Comparison of ENCODE assay signal across 8 cellular contexts in the genomic region with DNA sequence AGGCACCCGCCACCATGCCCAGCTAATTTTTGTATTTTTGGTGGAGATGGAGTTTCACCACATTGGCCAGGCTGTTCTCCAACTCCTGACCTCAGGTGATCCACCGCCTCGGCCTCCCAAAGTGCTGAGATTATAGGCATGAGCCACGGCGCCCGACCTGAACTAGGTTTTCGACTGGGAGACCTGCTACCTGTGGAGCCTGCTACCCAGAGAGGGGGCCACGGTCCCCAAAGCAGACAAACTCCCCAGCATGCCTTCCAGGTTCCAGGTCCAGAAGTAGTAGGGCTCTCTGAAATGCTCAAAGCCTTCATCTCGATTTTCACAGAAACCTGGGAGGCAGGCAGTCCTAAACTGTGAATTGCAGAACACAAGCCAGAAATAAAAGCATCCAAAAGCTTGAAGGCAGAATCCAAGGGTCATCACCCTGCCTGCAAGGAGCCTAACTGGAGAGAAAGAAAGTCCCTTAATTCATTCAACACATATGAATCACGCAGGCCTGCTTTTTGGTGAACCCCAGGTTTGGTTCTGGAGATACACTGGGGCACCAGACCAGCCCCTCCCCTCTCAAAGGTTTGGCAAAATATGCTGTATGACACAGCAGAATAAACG. TPM values are rescaled to one million over a fixed set of nuclear protein-coding genes. Genes with fewer than 3 reads are reported as not detected.
A peak's percentile ranks its signal among the peaks of the same experiment; 100 is the strongest.
DNase-seq lines count a peak whose midpoint lies in the region; ATAC-seq and TF ChIP-seq lines count a peak whose summit lies in the region.

No MANE protein-coding gene starts in this region.

- TF ChIP-seq CTCF in activated CD8-positive, alpha-beta T cell treated with anti-CD3 and anti-CD28 coated beads for 36 hours (IDR thresholded peaks at IDR 0.05): no peak
- TF ChIP-seq CTCF in glutamatergic neuron (IDR thresholded peaks at IDR 0.05; ENCODE audit: partially characterized antibody, unreplicated experiment): no peak

- no peaks in the 10 kb centered on the region for H3K27me3 Mint-ChIP-seq in activated CD8-positive, alpha-beta T cell treated with anti-CD3 and anti-CD28 coated beads for 36 hours
- peaks cover 21% of the 10 kb centered on the region for H3K27me3 Mint-ChIP-seq in glutamatergic neuron (ENCODE audit: unreplicated experiment)

- ATAC-seq in activated CD8-positive, alpha-beta T cell treated with anti-CD3 and anti-CD28 coated beads for 36 hours: peak; percentile 2
- ATAC-seq in GM18511 (IDR thresholded peaks at IDR 0.05; ENCODE audit: unreplicated experiment) (no peak), GM21737 (IDR thresholded peaks at IDR 0.05; ENCODE audit: unreplicated experiment) (no peak)

- POLR2A ChIA-PET in activated CD8-positive, alpha-beta T cell treated with anti-CD3 and anti-CD28 coated beads for 36 hours (lab: Charles Lee): interaction anchor here (0.6 to 36.6 kb wide), 15 partner anchors 19 to 393 kb away, joined by 3 to 1641 read pairs (median 4); a partner anchor contains a TSS

- H3K4me1 ChIP-seq in skeletal muscle satellite cell (ENCODE audit: control insufficient read depth, insufficient read depth, low read length): peaks cover 36% of the 10 kb centered on the region

- H3K27me3 ChIP-seq in H7 (ENCODE audit: control insufficient read depth, insufficient read depth, low read length) (peaks cover 10% of the 10 kb centered on the region), skeletal muscle satellite cell (ENCODE audit: control insufficient read depth, insufficient read depth, low read length) (no peaks in the 10 kb centered on the region)

- H3K4me3 ChIP-seq in H7 (ENCODE audit: insufficient read depth, low read depth, low read length) (peak overlapping the region; percentile 88), skeletal muscle satellite cell (ENCODE audit: low read length) (peak overlapping the region; percentile 78)

- peak overlapping the region; percentile 65 for H3K9ac ChIP-seq in skeletal muscle satellite cell (ENCODE audit: low read depth, low read length)

- no peaks in the 10 kb centered on the region for H3K36me3 Mint-ChIP-seq in activated CD8-positive, alpha-beta T cell treated with anti-CD3 and anti-CD28 coated beads for 36 hours (ENCODE audit: low read depth)
- no peaks in the 10 kb centered on the region for H3K36me3 Mint-ChIP-seq in glutamatergic neuron (ENCODE audit: unreplicated experiment)

- H3K27ac Mint-ChIP-seq in activated CD8-positive, alpha-beta T cell treated with anti-CD3 and anti-CD28 coated beads for 36 hours: peak overlapping the region; percentile 99
- H3K27ac Mint-ChIP-seq in glutamatergic neuron (ENCODE audit: unreplicated experiment): no peak overlapping the region

- intact Hi-C loops in activated CD8-positive, alpha-beta T cell treated with anti-CD3 and anti-CD28 coated beads for 36 hours (cut with micrococcal nuclease): loop anchor here (10.0 kb wide), 1 partner anchor 390 kb away; no protein-coding TSS in a partner anchor

- H3K4me2 ChIP-seq in skeletal muscle satellite cell (ENCODE audit: low read length): peak overlapping the region; percentile 95

- no peaks in the 10 kb centered on the region for H3K9me3 ChIP-seq in skeletal muscle satellite cell (replicated peaks; ENCODE audit: low read length)

- H3K36me3 ChIP-seq in H7 (replicated peaks; ENCODE audit: control insufficient read depth, insufficient read depth, low read length) (no peaks in the 10 kb centered on the region), skeletal muscle satellite cell (ENCODE audit: insufficient read depth, low read length) (no peaks in the 10 kb centered on the region)

- CTCF ChIA-PET in activated CD8-positive, alpha-beta T cell treated with anti-CD3 and anti-CD28 coated beads for 36 hours (lab: Charles Lee): interaction anchor here (0.9 to 13.9 kb wide), 11 partner anchors 11 to 109 kb away, joined by 3 to 342 read pairs (median 4); no protein-coding TSS in a partner anchor

- no peak for DNase-seq in H7
- peak; percentile 71 for DNase-seq in activated CD8-positive, alpha-beta T cell treated with anti-CD3 and anti-CD28 coated beads for 36 hours
- no peak for DNase-seq in glutamatergic neuron
- no peak for DNase-seq in NCI-H146 (lab: John Stamatoyannopoulos, UW)
- no peak for DNase-seq in NCI-H2107 treated with DMSO at 0.1 percent for 48 hours (lab: John Stamatoyannopoulos, UW; ENCODE audit: unreplicated experiment)

- peak overlapping the region; percentile 90 for H3K4me3 Mint-ChIP-seq in activated CD8-positive, alpha-beta T cell treated with anti-CD3 and anti-CD28 coated beads for 36 hours
- peak overlapping the region; percentile 68 for H3K4me3 Mint-ChIP-seq in glutamatergic neuron (ENCODE audit: unreplicated experiment)

- H3K4me1 Mint-ChIP-seq in activated CD8-positive, alpha-beta T cell treated with anti-CD3 and anti-CD28 coated beads for 36 hours (ENCODE audit: low read depth): peaks cover 61% of the 10 kb centered on the region
- no peaks in the 10 kb centered on the region for H3K4me1 Mint-ChIP-seq in glutamatergic neuron (ENCODE audit: low read depth, unreplicated experiment)

- no peaks in the 10 kb centered on the region for H3K9me3 Mint-ChIP-seq in activated CD8-positive, alpha-beta T cell treated with anti-CD3 and anti-CD28 coated beads for 36 hours
- peaks cover 2% of the 10 kb centered on the region for H3K9me3 Mint-ChIP-seq in glutamatergic neuron (ENCODE audit: unreplicated experiment)

RNA-seq across cellular contexts. Expression of a gene that starts 4.6 kb away (rescaled TPM):
- 4.5 and 6.5 TPM in 2 replicates for total RNA-seq in H7 (2014; rRNA removed; shearing (Covaris generic))
- 100 to 1,000 TPM; 121 to 128 TPM for total RNA-seq in activated CD8-positive, alpha-beta T cell treated with anti-CD3 and anti-CD28 coated beads for 36 hours
- total RNA-seq in glutamatergic neuron (ENCODE audit: unreplicated experiment): 2.8 TPM
- 10.6 and 12.9 TPM in 2 replicates for total RNA-seq in skeletal muscle satellite cell (2012; rRNA removed)

RNA-seq across cellular contexts. Expression of a gene that starts 48.2 kb away (rescaled TPM):
- total RNA-seq in H7 (2014; rRNA removed; shearing (Covaris generic)): not detected in 2 replicates
- 1 to 10 TPM; 1.6 to 1.7 TPM for total RNA-seq in activated CD8-positive, alpha-beta T cell treated with anti-CD3 and anti-CD28 coated beads for 36 hours
- total RNA-seq in glutamatergic neuron (ENCODE audit: unreplicated experiment): not detected
- not detected in 2 replicates for total RNA-seq in skeletal muscle satellite cell (2012; rRNA removed)

Comparison
In these comparisons a context has a peak if more than half of its experiments do, and no peak if none do; other contexts are left out.
1. RNA of a gene that starts 4.6 kb away (total RNA-seq): 121 to 128 TPM in activated CD8-positive, alpha-beta T cell treated with anti-CD3 and anti-CD28 coated beads for 36 hours; 4.5 to 6.5 TPM in H7 and 2.8 TPM in glutamatergic neuron (single experiment); every median in the first group is over 10 times any median in the second.